Comparison of ENCODE assay signal across 8 cellular contexts in the genomic region with DNA sequence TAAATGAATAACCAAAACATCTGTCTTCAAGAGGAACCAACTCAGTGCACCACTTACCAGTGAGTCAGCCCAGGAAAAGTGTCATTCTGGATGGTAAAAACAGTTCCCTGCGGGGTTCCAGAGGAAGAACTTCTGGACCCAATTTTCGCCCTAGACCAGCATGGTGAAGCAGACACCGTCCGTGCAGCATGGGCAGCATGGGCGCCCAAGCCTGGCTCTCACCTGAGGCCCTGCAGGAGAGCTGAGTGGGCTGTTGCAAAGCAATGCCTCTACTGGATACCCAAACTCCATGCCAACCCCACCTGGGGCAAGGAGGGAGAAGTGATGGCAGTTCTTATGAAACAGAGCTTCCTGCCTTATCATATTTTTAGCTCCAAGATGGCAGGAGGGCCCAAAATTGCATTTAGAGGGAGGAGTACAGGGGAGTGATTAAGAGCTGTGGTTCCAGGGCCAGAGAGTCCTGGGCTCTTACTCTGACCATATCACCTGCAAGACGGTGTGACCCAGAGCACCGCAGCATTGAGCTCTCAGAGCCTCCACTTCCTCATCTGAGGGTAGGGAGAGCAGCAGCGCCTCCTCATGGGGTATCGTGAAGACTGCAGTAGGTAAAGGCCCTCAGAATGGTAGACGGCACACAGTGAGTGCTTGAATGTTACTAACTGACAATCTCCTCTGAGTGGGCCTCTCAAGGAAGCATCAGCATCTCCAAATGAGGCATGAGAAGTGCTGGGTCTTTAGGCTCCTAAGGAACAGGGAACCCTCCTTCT. TPM values are rescaled to one million over a fixed set of nuclear protein-coding genes. Genes with fewer than 3 reads are reported as not detected.
DNase-seq lines count a peak whose midpoint lies in the region; ATAC-seq, FAIRE-seq and TF ChIP-seq lines count a peak whose summit lies in the region.

No MANE protein-coding gene starts in this region.

- no peak for TF ChIP-seq POLR2A in GM12891 (IDR thresholded peaks at IDR 0.05; ENCODE audit: low read depth, low read length)

- CTCF ChIA-PET in RWPE1 (lab: Yijun Ruan, JAX): no interaction called here

- in situ Hi-C loops in astrocyte of the spinal cord (cut with HindIII; ENCODE audit: low sequenced_read_pairs): no loop called here

- peak overlapping the region; percentile 21; the same call in 1 of the 2 replicates for H3K27ac ChIP-seq in RWPE1
- H3K27ac ChIP-seq in caudate nucleus (ENCODE audit: low read depth, low read length): no peak overlapping the region

- ATAC-seq in GM21423 (IDR thresholded peaks at IDR 0.05; ENCODE audit: unreplicated experiment): no peak

- H3K4me3 ChIP-seq in astrocyte of the spinal cord (ENCODE audit: low read depth, low read length): no peak overlapping the region

- DNase-seq in GM12891 (ENCODE audit: insufficient read length, low spot score) (peak; percentile 34), RWPE1 (ENCODE audit: low spot score) (no peak), astrocyte of the spinal cord (ENCODE audit: low read depth, low spot score) (no peak), lung microvascular endothelial cell (ENCODE audit: low read depth in 2 of 2) (peak; percentile 46 to 60), AML-193 (lab: John Stamatoyannopoulos, UW) (no peak), GM03348 (ENCODE audit: low spot score) (no peak), caudate nucleus (lab: John Stamatoyannopoulos, UW) (no peak)

- POLR2A ChIA-PET in RWPE1 (lab: Yijun Ruan, JAX; ENCODE audit: low non-redundant PET): interaction anchor here (0.8 kb wide), 1 partner anchor 17 kb away, joined by 3 read pairs; a partner anchor contains a TSS

- no peak for FAIRE-seq in GM12891 (lab: Jason Lieb, UNC)

- TF ChIP-seq CTCF in RWPE1 (conservative IDR thresholded peaks at IDR 0.05; ENCODE audit: low read depth) (no peak), astrocyte of the spinal cord (IDR thresholded peaks at IDR 0.05; ENCODE audit: low read depth, low read length) (peak; percentile 35)

TF ChIP-seq in GM12891, 5 proteins besides CTCF, POLR2A, EP300 and RAD21:
- TF ChIP-seq TAF1 (IDR thresholded peaks at IDR 0.05; ENCODE audit: low read depth, low read length) (no peak), SPI1 (IDR thresholded peaks at IDR 0.05; ENCODE audit: low read depth, low read length) (peak; percentile 85)

RNA-seq across cellular contexts. Expression of a gene that starts 16.6 kb away (rescaled TPM):
- 14.0 TPM for polyA plus RNA-seq in GM12891 (2012; ENCODE audit: low read depth, missing spikeins)
- 47.3 and 47.8 TPM in 2 replicates for total RNA-seq in lung microvascular endothelial cell

RNA-seq across cellular contexts. Expression of a gene that starts 29.6 kb away (rescaled TPM):
- 29.8 TPM for polyA plus RNA-seq in GM12891 (2012; ENCODE audit: low read depth, missing spikeins)
- 14.6 and 17.1 TPM in 2 replicates for total RNA-seq in lung microvascular endothelial cell

RNA-seq across cellular contexts. Expression of a gene that starts 40.5 kb away (rescaled TPM):
- 50.6 TPM for polyA plus RNA-seq in GM12891 (2012; ENCODE audit: low read depth, missing spikeins)
- total RNA-seq in lung microvascular endothelial cell: 113 and 134 TPM in 2 replicates

Comparison
In these comparisons a context has a peak if more than half of its experiments do, and no peak if none do; other contexts are left out.
1. DNase-seq: peak in GM12891 (single experiment) and lung microvascular endothelial cell (2 of 2); none in RWPE1 (single experiment), astrocyte of the spinal cord (single experiment), AML-193 (0 of 2), GM03348 (single experiment) and caudate nucleus (0 of 61).